28 cellular contexts compared by ENCODE assay signal in genomic region chr3:194458122-194458521, GRCh38. TPM values are rescaled to one million over a fixed set of nuclear protein-coding genes. Genes with fewer than 3 reads are reported as not detected.
"Had no signal": no experiment of that assay in that cellular context is flagged by ENCODE, and none has a peak within 500 bp of the region (broad histone marks: within the 10 kb centered on the region; RNA-seq: fewer than 3 reads in every experiment).

No MANE protein-coding gene starts in this region.

- H3K27me3 ChIP-seq: ascending aorta, esophagus squamous epithelium, heart left ventricle, right atrium auricular region, stomach, thyroid gland, upper lobe of left lung, vagina had no signal

- H3K27ac ChIP-seq: ascending aorta, esophagus squamous epithelium, heart left ventricle, right atrium auricular region, stomach, thyroid gland, upper lobe of left lung, vagina, VCaP had no signal

- H3K27me3 Mint-ChIP-seq: activated naive CD4-positive, alpha-beta T cell treated with anti-CD3 and anti-CD28 coated beads, Interleukin-2, amount 10 ng/mL, durations not matched to agents 7 days and 5 days; activated naive CD8-positive, alpha-beta T cell treated with anti-CD3 and anti-CD28 coated beads, Interleukin-2, amount 10 ng/mL, durations not matched to agents 7 days and 5 days; activated T-cell treated with anti-CD3 and anti-CD28 coated beads, Interleukin-2, amount 50 U/mL, for 24 hours; naive thymus-derived CD4-positive, alpha-beta T cell; stimulated activated naive B cell treated with anti-CD40 and anti-IgM and Interleukin-4, amounts not matched to agents 10 μg/mL and 1 μg/mL and 100 μg/mL, for 72 hours had no signal

- H3K4me1 ChIP-seq: esophagus squamous epithelium, right atrium auricular region, upper lobe of left lung, vagina had no signal

- ATAC-seq: heart left ventricle; naive thymus-derived CD4-positive, alpha-beta T cell; stimulated activated naive B cell treated with anti-CD40 and anti-IgM and Interleukin-4, amounts not matched to agents 10 μg/mL and 1 μg/mL and 100 μg/mL, for 72 hours had no signal

- H3K4me3 Mint-ChIP-seq: activated naive CD4-positive, alpha-beta T cell treated with anti-CD3 and anti-CD28 coated beads, Interleukin-2, amount 10 ng/mL, durations not matched to agents 7 days and 5 days; activated naive CD8-positive, alpha-beta T cell treated with anti-CD3 and anti-CD28 coated beads, Interleukin-2, amount 10 ng/mL, durations not matched to agents 7 days and 5 days; activated T-cell treated with anti-CD3 and anti-CD28 coated beads, Interleukin-2, amount 50 U/mL, for 24 hours; immature natural killer cell; naive thymus-derived CD4-positive, alpha-beta T cell; stimulated activated naive B cell treated with anti-CD40 and anti-IgM and Interleukin-4, amounts not matched to agents 10 μg/mL and 1 μg/mL and 100 μg/mL, for 72 hours; T-helper 1 cell treated with Interleukin-12 subunit alpha and Interleukin-12 subunit beta and Interleukin-4 antibody, amounts not matched to agents 30 μg/mL and 1 μg/mL, for 36 hours had no signal

- H3K4me1 Mint-ChIP-seq: activated naive CD4-positive, alpha-beta T cell treated with anti-CD3 and anti-CD28 coated beads, Interleukin-2, amount 10 ng/mL, durations not matched to agents 7 days and 5 days; activated naive CD8-positive, alpha-beta T cell treated with anti-CD3 and anti-CD28 coated beads, Interleukin-2, amount 10 ng/mL, durations not matched to agents 7 days and 5 days; immature natural killer cell; naive thymus-derived CD4-positive, alpha-beta T cell; stimulated activated naive B cell treated with anti-CD40 and anti-IgM and Interleukin-4, amounts not matched to agents 10 μg/mL and 1 μg/mL and 100 μg/mL, for 72 hours had no signal

- H3K9me3 ChIP-seq: ascending aorta, esophagus squamous epithelium, heart left ventricle, right atrium auricular region, stomach, thyroid gland, upper lobe of left lung, vagina had no signal

- H3K4me3 ChIP-seq: ascending aorta, esophagus squamous epithelium, heart left ventricle, right atrium auricular region, stomach, thyroid gland, upper lobe of left lung, vagina had no signal

- H3K27ac Mint-ChIP-seq: activated naive CD4-positive, alpha-beta T cell treated with anti-CD3 and anti-CD28 coated beads, Interleukin-2, amount 10 ng/mL, durations not matched to agents 7 days and 5 days; activated naive CD8-positive, alpha-beta T cell treated with anti-CD3 and anti-CD28 coated beads, Interleukin-2, amount 10 ng/mL, durations not matched to agents 7 days and 5 days; activated T-cell treated with anti-CD3 and anti-CD28 coated beads, Interleukin-2, amount 50 U/mL, for 24 hours; immature natural killer cell; naive thymus-derived CD4-positive, alpha-beta T cell; stimulated activated naive B cell treated with anti-CD40 and anti-IgM and Interleukin-4, amounts not matched to agents 10 μg/mL and 1 μg/mL and 100 μg/mL, for 72 hours; T-helper 1 cell treated with Interleukin-12 subunit alpha and Interleukin-12 subunit beta and Interleukin-4 antibody, amounts not matched to agents 30 μg/mL and 1 μg/mL, for 36 hours had no signal

- DNase-seq: activated CD4-positive, alpha-beta T cell treated with anti-CD3 and anti-CD28 coated beads for 4 hours; activated CD4-positive, alpha-beta T cell treated with anti-CD3 and anti-CD28 coated beads, Interleukin-2, amount 50 U/mL, for 4 hours; activated CD8-positive, alpha-beta memory T cell treated with anti-CD3 and anti-CD28 coated beads, Interleukin-2, amount 50 U/mL, for 4 hours; activated gamma-delta T cell; activated naive CD4-positive, alpha-beta T cell treated with anti-CD3 and anti-CD28 coated beads, Interleukin-2, amount 10 ng/mL, durations not matched to agents 7 days and 5 days; activated naive CD8-positive, alpha-beta T cell treated with anti-CD3 and anti-CD28 coated beads, Interleukin-2, amount 10 ng/mL, durations not matched to agents 7 days and 5 days; activated T-cell treated with anti-CD3 and anti-CD28 coated beads, Interleukin-2, amount 50 U/mL, for 24 hours; caudate nucleus; esophagus squamous epithelium; heart left ventricle; hypothalamus; immature natural killer cell; kidney; midbrain; naive thymus-derived CD4-positive, alpha-beta T cell; occipital lobe; stimulated activated CD4-positive, alpha-beta T cell treated with anti-CD3 and anti-CD28 coated beads, Interleukin-15, amount 100 ng/mL, for 24 hours; stimulated activated CD4-positive, alpha-beta T cell treated with anti-CD3 and anti-CD28 coated beads, Interleukin-2, amount 100 ng/mL, for 24 hours; stimulated activated naive B cell treated with anti-CD40 and anti-IgM and Interleukin-4, amounts not matched to agents 10 μg/mL and 1 μg/mL and 100 μg/mL, for 72 hours; stomach; T-helper 9 cell; thyroid gland; upper lobe of left lung had no signal

- H3K9me3 Mint-ChIP-seq: activated naive CD4-positive, alpha-beta T cell treated with anti-CD3 and anti-CD28 coated beads, Interleukin-2, amount 10 ng/mL, durations not matched to agents 7 days and 5 days; activated naive CD8-positive, alpha-beta T cell treated with anti-CD3 and anti-CD28 coated beads, Interleukin-2, amount 10 ng/mL, durations not matched to agents 7 days and 5 days; activated T-cell treated with anti-CD3 and anti-CD28 coated beads, Interleukin-2, amount 50 U/mL, for 24 hours; immature natural killer cell; naive thymus-derived CD4-positive, alpha-beta T cell; stimulated activated naive B cell treated with anti-CD40 and anti-IgM and Interleukin-4, amounts not matched to agents 10 μg/mL and 1 μg/mL and 100 μg/mL, for 72 hours; T-helper 1 cell treated with Interleukin-12 subunit alpha and Interleukin-12 subunit beta and Interleukin-4 antibody, amounts not matched to agents 30 μg/mL and 1 μg/mL, for 36 hours had no signal

RNA-seq across cellular contexts. Expression of gene GP5, which starts 59.1 kb away (rescaled TPM):
- total RNA-seq: occipital lobe, vagina had no signal
- polyA plus RNA-seq: stomach had no signal
